Comparison of ENCODE assay signal across 25 cellular contexts in genomic region chr7:131251371-131251770, GRCh38.
"Had no signal": no experiment of that assay in that cellular context is flagged by ENCODE, and none has a peak within 500 bp of the region (broad histone marks: within the 10 kb centered on the region; RNA-seq: fewer than 3 reads in every experiment).

No MANE protein-coding gene starts in this region.

- H3K36me3 ChIP-seq: colonic mucosa, esophagus muscularis mucosa, esophagus squamous epithelium, gastrocnemius medialis, gastroesophageal sphincter, heart left ventricle, heart right ventricle had no signal

- DNase-seq: colonic mucosa; cortex of kidney; dermis blood vessel endothelial cell; dorsolateral prefrontal cortex; effector CD4-positive, alpha-beta T cell; effector CD8-positive, alpha-beta T cell; effector memory CD4-positive, alpha-beta T cell; effector memory CD8-positive, alpha-beta T cell; endodermal cell; erythroblast; esophagus squamous epithelium; foreskin fibroblast; foreskin keratinocyte; foreskin melanocyte; gastrocnemius medialis; glutamatergic neuron; head of caudate nucleus; heart left ventricle; heart right ventricle had no signal

- H3K4me1 Mint-ChIP-seq: endodermal cell had no signal

- H3K27me3 ChIP-seq: colonic mucosa, dorsolateral prefrontal cortex, esophagus muscularis mucosa, esophagus squamous epithelium, foreskin keratinocyte, gastrocnemius medialis, heart left ventricle, heart right ventricle had no signal

- H3K4me3 ChIP-seq: colonic mucosa, coronary artery, dorsolateral prefrontal cortex, esophagus muscularis mucosa, esophagus squamous epithelium, gastrocnemius medialis, gastroesophageal sphincter, heart left ventricle, heart right ventricle had no signal

- H3K4me3 Mint-ChIP-seq: dendritic cell treated with granulocyte-macrophage colony-stimulating factor and Interleukin-4, amounts not matched to agents 40 ng/mL and 50 ng/mL, for 4 days; effector memory CD8-positive, alpha-beta T cell; endodermal cell had no signal

- H3K27ac Mint-ChIP-seq: dendritic cell treated with granulocyte-macrophage colony-stimulating factor and Interleukin-4, amounts not matched to agents 40 ng/mL and 50 ng/mL, for 4 days; effector memory CD8-positive, alpha-beta T cell; endodermal cell had no signal

- H3K4me1 ChIP-seq: colonic mucosa had no signal

- H3K9me3 ChIP-seq: colonic mucosa had no signal

- ATAC-seq: effector memory CD8-positive, alpha-beta T cell; esophagus mucosa; foreskin keratinocyte; gastrocnemius medialis; gastroesophageal sphincter; heart left ventricle; heart right ventricle had no signal

- H3K27ac ChIP-seq: colonic mucosa, coronary artery, dorsolateral prefrontal cortex, epithelial cell of prostate, esophagus muscularis mucosa, esophagus squamous epithelium, foreskin keratinocyte, gastrocnemius medialis, gastroesophageal sphincter, heart left ventricle, heart right ventricle had no signal
